18 cellular contexts compared by ENCODE assay signal in the genomic region with DNA sequence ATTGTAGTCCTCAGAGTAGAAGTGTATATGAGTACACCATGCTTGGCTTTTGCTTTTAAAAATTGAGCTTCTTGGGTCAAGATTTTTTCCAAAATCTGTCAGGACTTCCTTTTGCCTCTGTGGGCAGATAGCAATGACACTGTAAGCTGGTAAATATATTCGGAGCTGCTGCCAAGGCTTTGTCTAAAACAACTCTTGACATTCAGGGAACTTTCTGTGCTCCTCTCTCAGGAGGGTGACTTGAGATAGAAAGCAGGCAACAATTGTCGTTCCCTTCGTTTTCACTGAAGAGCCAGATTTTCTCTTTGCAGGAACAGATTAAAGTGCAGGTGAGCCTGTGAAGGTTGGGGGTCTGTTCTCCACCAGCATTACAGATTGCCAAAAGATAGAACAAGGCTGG.
"Had no signal": no experiment of that assay in that cellular context is flagged by ENCODE, and none has a peak within 500 bp of the region (broad histone marks: within the 10 kb centered on the region; RNA-seq: fewer than 3 reads in every experiment).

No MANE protein-coding gene starts in this region.

- H3K27ac ChIP-seq: left lung, SJSA1, tibial artery, VCaP had no signal

- H3K27me3 ChIP-seq: SJSA1, tibial artery had no signal

- H3K27ac Mint-ChIP-seq: activated naive CD8-positive, alpha-beta T cell treated with anti-CD3 and anti-CD28 coated beads, Interleukin-2, amount 50 U/mL, for 24 hours; nephron; stimulated activated naive CD8-positive, alpha-beta T cell treated with anti-CD3 and anti-CD28 coated beads, Interleukin-15, Interleukin-2, amounts not matched to agents 100 ng/mL and 50 ng/mL, for 24 hours had no signal

- H3K4me3 Mint-ChIP-seq: activated naive CD8-positive, alpha-beta T cell treated with anti-CD3 and anti-CD28 coated beads, Interleukin-2, amount 50 U/mL, for 24 hours; stimulated activated naive CD8-positive, alpha-beta T cell treated with anti-CD3 and anti-CD28 coated beads, Interleukin-15, Interleukin-2, amounts not matched to agents 100 ng/mL and 50 ng/mL, for 24 hours had no signal

- H3K9me3 Mint-ChIP-seq: activated naive CD8-positive, alpha-beta T cell treated with anti-CD3 and anti-CD28 coated beads, Interleukin-2, amount 50 U/mL, for 24 hours; nephron had no signal

- H3K9me3 ChIP-seq: left lung, SJSA1, tibial artery had no signal

- DNase-seq: activated CD4-positive, alpha-beta T cell treated with anti-CD3 and anti-CD28 coated beads, Interleukin-2, amount 50 U/mL, for 1 hour; activated CD4-positive, CD25-positive, alpha-beta regulatory T cell treated with anti-CD3 and anti-CD28 coated beads, Interleukin-2, amount 50 U/mL, for 72 hours; activated CD8-positive, alpha-beta memory T cell treated with anti-CD3 and anti-CD28 coated beads, Interleukin-2, amount 50 U/mL, for 48 hours; activated effector memory CD4-positive, alpha-beta T cell treated with anti-CD3 and anti-CD28 coated beads, Interleukin-2, amount 50 U/mL, for 16 hours; activated naive CD4-positive, alpha-beta T cell treated with anti-CD3 and anti-CD28 coated beads, Interleukin-2, amount 50 U/mL, for 16 hours; activated naive CD8-positive, alpha-beta T cell treated with anti-CD3 and anti-CD28 coated beads, Interleukin-2, amount 50 U/mL, for 24 hours; activated T-cell treated with anti-CD3 and anti-CD28 coated beads, Interleukin-2, amount 50 U/mL, for 48 hours; kidney glomerular epithelial cell; left lung; mammary epithelial cell; nucleus accumbens; posterior cingulate gyrus; substantia nigra; tibial artery had no signal

- H3K36me3 ChIP-seq: left lung, SJSA1, tibial artery had no signal

- H3K4me3 ChIP-seq: left lung, SJSA1, tibial artery had no signal

- ATAC-seq: activated naive CD8-positive, alpha-beta T cell treated with anti-CD3 and anti-CD28 coated beads, Interleukin-2, amount 50 U/mL, for 24 hours; left lung had no signal
